Comparison of ENCODE assay signal across 8 cellular contexts in the genomic region with DNA sequence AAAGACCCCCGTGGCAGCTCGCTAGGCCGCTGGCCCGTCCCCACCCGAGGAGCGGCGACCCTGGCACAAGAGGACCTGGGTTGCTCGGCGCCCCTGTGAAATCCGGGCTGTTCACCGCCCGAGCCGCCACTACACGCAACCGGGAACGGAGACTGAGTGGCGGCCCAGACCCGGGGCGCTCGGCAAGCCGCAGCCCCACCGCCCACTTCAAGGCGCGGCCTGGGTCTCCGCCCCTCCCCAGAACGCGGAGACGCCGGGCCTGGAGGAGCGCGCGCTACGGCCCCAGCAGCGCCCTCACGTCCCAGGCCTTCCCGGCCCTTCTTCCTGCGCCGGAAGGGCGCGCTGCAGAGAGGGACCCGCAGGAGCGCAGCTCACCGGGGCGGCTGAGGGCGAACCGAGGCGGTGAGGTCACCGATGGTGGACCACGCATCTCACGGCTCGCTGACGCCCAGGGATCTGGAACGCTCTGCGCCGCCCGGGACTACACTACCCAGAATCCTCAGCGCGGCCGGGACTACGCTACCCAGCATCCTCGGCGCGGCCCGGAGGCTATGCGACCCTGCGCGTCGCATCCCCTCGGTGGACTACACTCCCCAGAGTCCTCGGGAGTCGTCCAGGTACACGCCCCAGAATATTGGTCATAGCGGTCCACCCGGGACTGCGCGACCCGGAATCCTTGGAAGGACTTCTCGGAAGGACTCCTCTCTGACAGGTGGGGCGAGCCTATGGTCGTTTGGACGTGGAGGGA. TPM values are rescaled to one million over a fixed set of nuclear protein-coding genes. Genes with fewer than 3 reads are reported as not detected.
DNase-seq lines count a peak whose midpoint lies in the region; ATAC-seq lines count a peak whose summit lies in the region.

A gene (minus strand): TSS at position 470 of the 748 bp plus-strand sequence. CDS start 10,436 bp downstream, outside the sequence.

- peak within 1 kb of the TSS; percentile 92 for H3K4me3 Mint-ChIP-seq in activated CD4-positive, alpha-beta T cell treated with anti-CD3 and anti-CD28 coated beads, Interleukin-2, amount 10 ng/mL, durations not matched to agents 7 days and 5 days

- DNase-seq in C1 segment of cervical spinal cord (lab: John Stamatoyannopoulos, UW) (peak; percentile 64 to 98 (median 92)), NCI-H69 (lab: John Stamatoyannopoulos, UW) (peak; percentile 99), cortex of kidney (lab: John Stamatoyannopoulos, UW) (peak; percentile 90), left kidney (ENCODE audit: low read depth, low spot score) (peak; percentile 99)
- DNase-seq in activated CD4-positive, alpha-beta T cell treated with anti-CD3 and anti-CD28 coated beads, Interleukin-2, amount 10 ng/mL, durations not matched to agents 7 days and 5 days, result peak; percentile 93
- DNase-seq in stimulated activated CD4-positive, alpha-beta T cell treated with anti-CD3 and anti-CD28 coated beads, Interleukin-2, amount 100 ng/mL, for 24 hours, result peak; percentile 95 to 96

- peaks cover 17% of the 10 kb centered on the region for H3K9me3 Mint-ChIP-seq in activated CD4-positive, alpha-beta T cell treated with anti-CD3 and anti-CD28 coated beads, Interleukin-2, amount 10 ng/mL, durations not matched to agents 7 days and 5 days

- POLR2A ChIA-PET in activated CD4-positive, alpha-beta T cell treated with anti-CD3 and anti-CD28 coated beads, Interleukin-2, amount 10 ng/mL, durations not matched to agents 7 days and 5 days (lab: Charles Lee), result no interaction called here

- H3K27me3 Mint-ChIP-seq in activated CD4-positive, alpha-beta T cell treated with anti-CD3 and anti-CD28 coated beads, Interleukin-2, amount 10 ng/mL, durations not matched to agents 7 days and 5 days, result peaks cover 8% of the 10 kb centered on the region

- peak; percentile 96 for ATAC-seq in GM19328 (IDR thresholded peaks at IDR 0.05; ENCODE audit: unreplicated experiment)
- peak; percentile 96 for ATAC-seq in HG03520 (IDR thresholded peaks at IDR 0.05; ENCODE audit: unreplicated experiment)

- H3K36me3 Mint-ChIP-seq in activated CD4-positive, alpha-beta T cell treated with anti-CD3 and anti-CD28 coated beads, Interleukin-2, amount 10 ng/mL, durations not matched to agents 7 days and 5 days (ENCODE audit: low read depth), result peaks cover 29% of the 10 kb centered on the region

- peaks cover 37% of the 10 kb centered on the region for H3K4me1 Mint-ChIP-seq in activated CD4-positive, alpha-beta T cell treated with anti-CD3 and anti-CD28 coated beads, Interleukin-2, amount 10 ng/mL, durations not matched to agents 7 days and 5 days

- CTCF ChIA-PET in activated CD4-positive, alpha-beta T cell treated with anti-CD3 and anti-CD28 coated beads, Interleukin-2, amount 10 ng/mL, durations not matched to agents 7 days and 5 days (lab: Charles Lee), result no interaction called here

- peak within 1 kb of the TSS; percentile 92 for H3K27ac Mint-ChIP-seq in activated CD4-positive, alpha-beta T cell treated with anti-CD3 and anti-CD28 coated beads, Interleukin-2, amount 10 ng/mL, durations not matched to agents 7 days and 5 days

RNA-seq across cellular contexts. Expression of the gene that starts here (rescaled TPM):
- total RNA-seq in activated CD4-positive, alpha-beta T cell treated with anti-CD3 and anti-CD28 coated beads, Interleukin-2, amount 10 ng/mL, durations not matched to agents 7 days and 5 days, result 10 to 100 TPM; 14.5 to 15.1 TPM

Comparison
In these comparisons a context has a peak if more than half of its experiments do, and no peak if none do; other contexts are left out.
1. Peak in every context shown above with its lines: DNase-seq and ATAC-seq.